ENCODE assay signal across 17 cellular contexts in genomic region chr4:126238010-126238409, GRCh38.
"Had no signal": no experiment of that assay in that cellular context is flagged by ENCODE, and none has a peak within 500 bp of the region (broad histone marks: within the 10 kb centered on the region; RNA-seq: fewer than 3 reads in every experiment).

No MANE protein-coding gene starts in this region.

- H3K4me1 Mint-ChIP-seq: activated CD4-positive, alpha-beta T cell treated with anti-CD3 and anti-CD28 coated beads, Interleukin-2, amount 10 ng/mL, durations not matched to agents 7 days and 5 days; naive thymus-derived CD4-positive, alpha-beta T cell had no signal

- H3K27ac ChIP-seq: coronary artery, esophagus squamous epithelium, foreskin keratinocyte, neutrophil, stomach, testis, upper lobe of left lung had no signal

- H3K4me3 ChIP-seq: coronary artery, esophagus squamous epithelium, lung, stomach, testis, upper lobe of left lung had no signal

- DNase-seq: activated CD4-positive, alpha-beta T cell treated with anti-CD3 and anti-CD28 coated beads, Interleukin-2, amount 10 ng/mL, durations not matched to agents 7 days and 5 days; activated gamma-delta T cell treated with Interleukin-2 at 50 U/mL for 16 hours; central memory CD4-positive, alpha-beta T cell; esophagus squamous epithelium; foreskin keratinocyte; glutamatergic neuron; naive thymus-derived CD4-positive, alpha-beta T cell; stimulated activated CD4-positive, alpha-beta T cell treated with anti-CD3 and anti-CD28 coated beads, Interleukin-12 subunit alpha, Interleukin-12 subunit beta, amount 100 ng/mL, for 4 hours; stimulated activated CD4-positive, alpha-beta T cell treated with anti-CD3 and anti-CD28 coated beads, Interleukin-2, amount 100 ng/mL, for 24 hours; stomach; testis; upper lobe of left lung had no signal

- H3K27ac Mint-ChIP-seq: activated CD4-positive, alpha-beta T cell treated with anti-CD3 and anti-CD28 coated beads, Interleukin-2, amount 10 ng/mL, durations not matched to agents 7 days and 5 days; activated naive CD8-positive, alpha-beta T cell; brain; naive thymus-derived CD4-positive, alpha-beta T cell had no signal

- H3K9me3 ChIP-seq: neutrophil, testis had no signal

- H3K36me3 ChIP-seq: esophagus squamous epithelium, neutrophil, stomach, upper lobe of left lung had no signal

- H3K27me3 Mint-ChIP-seq: activated CD4-positive, alpha-beta T cell treated with anti-CD3 and anti-CD28 coated beads, Interleukin-2, amount 10 ng/mL, durations not matched to agents 7 days and 5 days; activated naive CD8-positive, alpha-beta T cell; brain; naive thymus-derived CD4-positive, alpha-beta T cell had no signal

- H3K4me1 ChIP-seq: esophagus squamous epithelium, foreskin keratinocyte, stomach, testis had no signal

- ATAC-seq: foreskin keratinocyte; naive thymus-derived CD4-positive, alpha-beta T cell had no signal

- H3K4me3 Mint-ChIP-seq: activated CD4-positive, alpha-beta T cell treated with anti-CD3 and anti-CD28 coated beads, Interleukin-2, amount 10 ng/mL, durations not matched to agents 7 days and 5 days; activated naive CD8-positive, alpha-beta T cell; brain; naive thymus-derived CD4-positive, alpha-beta T cell had no signal

- H3K36me3 Mint-ChIP-seq: activated naive CD8-positive, alpha-beta T cell; naive thymus-derived CD4-positive, alpha-beta T cell had no signal

- H3K27me3 ChIP-seq: esophagus squamous epithelium, foreskin keratinocyte, neutrophil, stomach, testis, upper lobe of left lung had no signal
